Comparison of ENCODE assay signal across 10 cellular contexts in the genomic region with DNA sequence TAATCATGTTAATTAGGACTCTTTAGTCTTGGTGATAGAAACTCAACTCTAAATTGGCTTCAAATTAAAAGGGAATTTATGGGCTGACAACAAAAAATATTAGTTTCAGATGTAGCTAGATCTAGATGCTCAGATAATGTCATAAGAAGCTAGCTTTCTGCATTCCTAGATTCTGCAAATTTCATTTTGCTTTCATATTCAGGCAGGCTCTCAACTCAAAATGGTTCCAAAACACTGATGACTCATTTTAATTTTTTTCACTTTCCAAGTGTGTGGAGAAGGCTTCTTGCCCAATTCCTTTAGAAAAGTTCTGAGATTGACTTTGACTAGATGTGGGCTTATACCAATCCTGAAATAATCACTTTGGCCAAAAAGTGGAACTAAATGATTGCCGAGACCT.
DNase-seq lines count a peak whose midpoint lies in the region; ATAC-seq, FAIRE-seq and TF ChIP-seq lines count a peak whose summit lies in the region.
"Had no signal": no experiment of that assay in that cellular context is flagged by ENCODE, and none has a peak within 500 bp of the region (broad histone marks: within the 10 kb centered on the region; RNA-seq: fewer than 3 reads in every experiment).

No MANE protein-coding gene starts in this region.

- TF ChIP-seq EP300 in sigmoid colon (IDR thresholded peaks at IDR 0.05) = no peak

- H3K36me3 ChIP-seq in sigmoid colon (no peaks in the 10 kb centered on the region), kidney (ENCODE audit: control insufficient read depth in 1 of 2, insufficient read depth in 2 of 2, low read length in 2 of 2) (no peaks in the 10 kb centered on the region)
- H3K36me3 ChIP-seq: neutrophil had no signal

- DNase-seq in myocyte (ENCODE audit: low read depth) (peak; percentile 3), sigmoid colon (no peak), NCI-H1092 treated with DMSO at 0.1 percent for 48 hours (lab: John Stamatoyannopoulos, UW) (no peak), kidney (no peak)
- DNase-seq: NCI-H2171 had no signal

- no peak for FAIRE-seq in kidney (lab: Jason Lieb, UNC)

- TF ChIP-seq CTCF in sigmoid colon (IDR thresholded peaks at IDR 0.05) (no peak), kidney (IDR thresholded peaks at IDR 0.05; ENCODE audit: borderline replicate concordance, extremely low read depth, insufficient read depth) (no peak)

- peaks cover 0 to 6% (median 0%) of the 10 kb centered on the region in 4 donors for H3K4me1 ChIP-seq in sigmoid colon
- no peaks in the 10 kb centered on the region for H3K4me1 ChIP-seq in kidney (ENCODE audit: control insufficient read depth in 1 of 2, insufficient read depth in 1 of 2, low read depth in 1 of 2, low read length in 2 of 2)

- intact Hi-C loops in sigmoid colon (cut with DNase I) (no loop called here), kidney (cut with DNase I) (no loop called here)

- TF ChIP-seq POLR2A in sigmoid colon (IDR thresholded peaks at IDR 0.05) = no peak

- ATAC-seq in GM18858 (IDR thresholded peaks at IDR 0.05; ENCODE audit: unreplicated experiment) (peak; percentile 85), HG02588 (IDR thresholded peaks at IDR 0.05; ENCODE audit: unreplicated experiment) (peak; percentile 85), HG03575 (IDR thresholded peaks at IDR 0.05; ENCODE audit: extremely low read depth, insufficient number of reproducible peaks, low FRiP score, unreplicated experiment) (peak; percentile 80), GM19351 (IDR thresholded peaks at IDR 0.05; ENCODE audit: unreplicated experiment) (no peak)

- no peak overlapping the region for H3K9ac ChIP-seq in kidney (ENCODE audit: low read length in 2 of 2)

- no peak overlapping the region for H3K27ac ChIP-seq in sigmoid colon
- H3K27ac ChIP-seq in kidney (ENCODE audit: low read depth in 2 of 2, low read length in 2 of 2) = no peak overlapping the region
- H3K27ac ChIP-seq: neutrophil had no signal

- 82 to 96% methylated on average over 1 of the region's 1 CpG for WGBS in sigmoid colon, 2 donors

- H3K4me3 ChIP-seq in sigmoid colon (no peak overlapping the region), kidney (ENCODE audit: low read length in 2 of 2) (no peak overlapping the region)

- H3K9me3 ChIP-seq in sigmoid colon (no peaks in the 10 kb centered on the region), kidney (ENCODE audit: control insufficient read depth in 1 of 2, low read length in 2 of 2) (peaks cover 0 to 2% of the 10 kb centered on the region in 2 donors)
- H3K9me3 ChIP-seq: neutrophil had no signal

- no peaks in the 10 kb centered on the region for H3K27me3 ChIP-seq in sigmoid colon
- H3K27me3 ChIP-seq: neutrophil had no signal
